Comparison of ENCODE assay signal across 1 cellular context in genomic region chr7:50359995-50360925, GRCh38.
TF ChIP-seq lines count a peak whose summit lies in the region.

No MANE protein-coding gene starts in this region.

TF ChIP-seq in HEK293, 187 proteins besides CTCF, POLR2A, EP300 and RAD21 (continued from another document):
- TF ChIP-seq, protein P1, sequence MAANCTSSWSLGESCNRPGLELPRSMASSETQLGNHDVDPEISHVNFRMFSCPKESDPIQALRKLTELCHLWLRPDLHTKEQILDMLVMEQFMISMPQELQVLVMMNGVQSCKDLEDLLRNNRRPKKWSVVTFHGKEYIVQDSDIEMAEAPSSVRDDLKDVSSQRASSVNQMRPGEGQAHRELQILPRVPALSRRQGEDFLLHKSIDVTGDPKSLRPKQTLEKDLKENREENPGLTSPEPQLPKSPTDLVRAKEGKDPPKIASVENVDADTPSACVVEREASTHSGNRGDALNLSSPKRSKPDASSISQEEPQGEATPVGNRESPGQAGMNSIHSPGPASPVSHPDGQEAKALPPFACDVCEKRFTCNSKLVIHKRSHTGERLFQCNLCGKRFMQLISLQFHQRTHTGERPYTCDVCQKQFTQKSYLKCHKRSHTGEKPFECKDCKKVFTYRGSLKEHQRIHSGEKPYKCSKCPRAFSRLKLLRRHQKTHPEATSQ (tag by site-specific recombination; IDR thresholded peaks at IDR 0.05) = no peak
- TF ChIP-seq ZNF548 (tag by site-specific recombination; IDR thresholded peaks at IDR 0.05) (no peak), REPIN1 (tag by site-specific recombination; IDR thresholded peaks at IDR 0.05; ENCODE audit: low read depth) (no peak), ZNF76 (tag by site-specific recombination; IDR thresholded peaks at IDR 0.05; ENCODE audit: borderline replicate concordance, low read depth) (no peak)
